ENCODE assay signal across 8 cellular contexts in the genomic region with DNA sequence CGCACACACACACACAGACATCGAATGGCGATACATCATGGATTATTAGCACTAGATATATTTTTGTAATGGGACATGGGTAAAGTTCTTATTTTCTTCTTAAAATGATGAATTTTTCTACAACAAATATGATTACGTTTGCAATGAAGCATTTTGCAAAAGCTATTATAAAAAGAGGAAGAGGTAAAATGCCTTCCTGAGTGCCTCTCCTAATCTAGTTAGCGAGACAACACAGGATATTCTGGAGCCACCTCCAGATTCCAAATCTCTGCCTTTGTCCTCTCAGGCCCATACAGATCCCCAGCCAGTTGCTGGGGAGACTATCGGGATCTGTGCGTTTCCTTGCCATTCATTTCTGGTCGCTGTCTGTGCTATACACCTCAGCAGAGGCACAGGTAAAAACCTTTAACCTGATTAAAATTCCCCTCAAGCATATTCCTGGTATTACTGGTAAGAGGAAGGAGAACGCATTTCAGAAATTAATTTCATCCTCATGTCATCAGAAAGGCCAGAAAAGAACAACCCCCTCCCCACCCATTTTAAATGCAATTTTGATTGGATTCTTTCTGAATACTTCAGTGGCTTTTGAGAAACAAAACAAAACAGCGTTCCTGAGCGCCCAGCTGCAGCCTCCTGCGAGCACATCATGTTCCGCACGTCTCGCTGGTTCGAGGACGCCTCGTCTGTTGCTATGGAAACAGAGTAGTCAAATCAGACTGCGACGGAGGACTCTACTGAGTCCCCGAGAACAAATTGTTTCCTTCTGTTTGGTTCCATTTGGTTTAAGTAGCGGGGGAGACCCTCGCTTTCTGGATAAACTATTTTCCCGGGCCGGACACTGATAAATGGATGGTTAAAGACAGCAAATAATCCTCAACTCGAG.
DNase-seq lines count a peak whose midpoint lies in the region; ATAC-seq, FAIRE-seq and TF ChIP-seq lines count a peak whose summit lies in the region.

No MANE protein-coding gene starts in this region.

- H3K79me2 ChIP-seq in endothelial cell of umbilical vein (ENCODE audit: control insufficient read depth, insufficient read depth, low read length), result no peaks in the 10 kb centered on the region

- H3K36me3 ChIP-seq in endothelial cell of umbilical vein (ENCODE audit: control insufficient read depth in 2 of 2, extremely low read depth in 1 of 2, insufficient read depth in 2 of 2, low read length in 2 of 2), result no peaks in the 10 kb centered on the region
- no peaks in the 10 kb centered on the region for H3K36me3 ChIP-seq in stomach smooth muscle (ENCODE audit: control insufficient read depth in 2 of 2, insufficient read depth in 2 of 2, low read length in 2 of 2)
- no peaks in the 10 kb centered on the region for H3K36me3 ChIP-seq in WERI-Rb-1

- H2AFZ ChIP-seq in endothelial cell of umbilical vein (ENCODE audit: low read depth, low read length), result no peak overlapping the region

- H3K9me1 ChIP-seq in endothelial cell of umbilical vein (replicated peaks; ENCODE audit: control insufficient read depth, extremely low read depth, insufficient read depth, low read length), result no peaks in the 10 kb centered on the region

- TF ChIP-seq CTCF in endothelial cell of umbilical vein (IDR thresholded peaks at IDR 0.05; ENCODE audit: extremely low read depth in 1 of 2, insufficient read depth in 1 of 2, low read depth in 1 of 2, low read length in 2 of 2) (no peak), WERI-Rb-1 (IDR thresholded peaks at IDR 0.05; ENCODE audit: low read depth, low read length) (no peak)

- no peak for TF ChIP-seq POLR2A in endothelial cell of umbilical vein (IDR thresholded peaks at IDR 0.05; ENCODE audit: low read depth, low read length)

- peak overlapping the region; percentile 76 for H3K4me3 Mint-ChIP-seq in T-helper 1 cell treated with Interleukin-12 subunit alpha and Interleukin-12 subunit beta and Interleukin-4 antibody, amounts not matched to agents 30 μg/mL and 1 μg/mL, for 36 hours

- peak; percentile 80 for ATAC-seq in GM18867 (IDR thresholded peaks at IDR 0.05; ENCODE audit: unreplicated experiment)
- ATAC-seq in HG02840 (IDR thresholded peaks at IDR 0.05; ENCODE audit: low FRiP score, unreplicated experiment), result peak; percentile 82

- H3K27ac Mint-ChIP-seq in T-helper 1 cell treated with Interleukin-12 subunit alpha and Interleukin-12 subunit beta and Interleukin-4 antibody, amounts not matched to agents 30 μg/mL and 1 μg/mL, for 36 hours, result peak overlapping the region; percentile 55

- H3K4me1 Mint-ChIP-seq in T-helper 1 cell treated with Interleukin-12 subunit alpha and Interleukin-12 subunit beta and Interleukin-4 antibody, amounts not matched to agents 30 μg/mL and 1 μg/mL, for 36 hours (ENCODE audit: low read depth), result peaks cover 27% of the 10 kb centered on the region

- H3K27me3 ChIP-seq in endothelial cell of umbilical vein (ENCODE audit: control insufficient read depth in 2 of 2, insufficient read depth in 2 of 2, low read length in 2 of 2) (peaks cover 16 to 28% of the 10 kb centered on the region in 2 experiments), stomach smooth muscle (ENCODE audit: control insufficient read depth in 1 of 2, insufficient read depth in 2 of 2, low read length in 2 of 2) (peaks cover 3 to 6% of the 10 kb centered on the region in 2 donors), WERI-Rb-1 (ENCODE audit: insufficient read depth, low read depth, severe bottlenecking) (no peaks in the 10 kb centered on the region)

- H3K4me3 ChIP-seq in endothelial cell of umbilical vein (replicated peaks in 1 of 3; ENCODE audit: insufficient read depth in 1 of 3, low read depth in 1 of 3, low read length in 3 of 3), result no peak overlapping the region
- H3K4me3 ChIP-seq in stomach smooth muscle (ENCODE audit: low read length in 2 of 2), result peak overlapping the region; percentile 17 to 23
- H3K4me3 ChIP-seq in WERI-Rb-1 (ENCODE audit: low read depth, low read length), result no peak overlapping the region

- dilution Hi-C loops in endothelial cell of umbilical vein (cut with MboI; ENCODE audit: extremely low pct_ligation_motif_present, low sequenced_read_pairs), result no loop called here

- H3K27ac ChIP-seq in endothelial cell of umbilical vein (ENCODE audit: insufficient read depth, low read depth, low read length) (no peak overlapping the region), stomach smooth muscle (ENCODE audit: low read length) (no peak overlapping the region), WERI-Rb-1 (no peak overlapping the region)

- no peak overlapping the region for H3K9ac ChIP-seq in endothelial cell of umbilical vein (replicated peaks; ENCODE audit: extremely low read depth, insufficient read depth, low read length)
- no peak overlapping the region for H3K9ac ChIP-seq in stomach smooth muscle (ENCODE audit: low read length in 2 of 2)

- DNase-seq in endothelial cell of umbilical vein (ENCODE audit: low read depth, low spot score), result peak; percentile 12
- DNase-seq in middle frontal gyrus (ENCODE audit: extremely low spot score, low spot score), result peak; percentile 58
- DNase-seq in AML-193 (lab: John Stamatoyannopoulos, UW), result no peak
- no peak for DNase-seq in WERI-Rb-1

- no peaks in the 10 kb centered on the region for H3K36me3 Mint-ChIP-seq in T-helper 1 cell treated with Interleukin-12 subunit alpha and Interleukin-12 subunit beta and Interleukin-4 antibody, amounts not matched to agents 30 μg/mL and 1 μg/mL, for 36 hours (ENCODE audit: low read depth)

- BruUV-seq in endothelial cell of umbilical vein (replicated peaks; lab: Mats Ljungman, UMichigan), result no TSS peak

- peak overlapping the region; percentile 43 for H3K4me2 ChIP-seq in endothelial cell of umbilical vein (ENCODE audit: insufficient read depth, low read length)

- intact Hi-C loops in endothelial cell of umbilical vein (cut with micrococcal nuclease), result no loop called here

- H3K4me1 ChIP-seq in endothelial cell of umbilical vein (ENCODE audit: control insufficient read depth, extremely low read depth, insufficient read depth, low read length), result no peaks in the 10 kb centered on the region
- no peaks in the 10 kb centered on the region for H3K4me1 ChIP-seq in stomach smooth muscle (ENCODE audit: control insufficient read depth, insufficient read depth, low read length)

- POLR2A ChIA-PET in endothelial cell of umbilical vein (lab: Charles Lee), result no interaction called here

- H3K9me3 ChIP-seq in endothelial cell of umbilical vein (replicated peaks; ENCODE audit: control insufficient read depth, insufficient read depth, low read length) (no peaks in the 10 kb centered on the region), stomach smooth muscle (ENCODE audit: control insufficient read depth in 2 of 2, low read length in 2 of 2) (no peaks in the 10 kb centered on the region), WERI-Rb-1 (ENCODE audit: severe bottlenecking) (no peaks in the 10 kb centered on the region)

- no peaks in the 10 kb centered on the region for H4K20me1 ChIP-seq in endothelial cell of umbilical vein (replicated peaks; ENCODE audit: control insufficient read depth, extremely low read depth, insufficient read depth, low read length)

- no peak for FAIRE-seq in endothelial cell of umbilical vein (lab: Jason Lieb, UNC)

- CTCF ChIA-PET in endothelial cell of umbilical vein (lab: Charles Lee), result interaction anchor here (1.0 kb wide), 1 partner anchor 10 kb away, joined by 4 read pairs; no protein-coding TSS in a partner anchor

- no peaks in the 10 kb centered on the region for H3K9me3 Mint-ChIP-seq in T-helper 1 cell treated with Interleukin-12 subunit alpha and Interleukin-12 subunit beta and Interleukin-4 antibody, amounts not matched to agents 30 μg/mL and 1 μg/mL, for 36 hours

- no peaks in the 10 kb centered on the region for H3K27me3 Mint-ChIP-seq in T-helper 1 cell treated with Interleukin-12 subunit alpha and Interleukin-12 subunit beta and Interleukin-4 antibody, amounts not matched to agents 30 μg/mL and 1 μg/mL, for 36 hours (ENCODE audit: low read depth)

TF ChIP-seq in endothelial cell of umbilical vein, 7 proteins besides CTCF, POLR2A, EP300 and RAD21:
- TF ChIP-seq EZH2 (IDR thresholded peaks at IDR 0.05; ENCODE audit: borderline replicate concordance, low read depth, low read length, severe bottlenecking) (no peak), MYC (IDR thresholded peaks at IDR 0.05; ENCODE audit: low read depth, low read length) (no peak), POLR2AphosphoS5 (IDR thresholded peaks at IDR 0.05; ENCODE audit: insufficient read depth, low read depth, low read length) (no peak), FOS (IDR thresholded peaks at IDR 0.05; ENCODE audit: borderline replicate concordance, insufficient read depth, low read length) (no peak), GATA2 (IDR thresholded peaks at IDR 0.05; ENCODE audit: insufficient read depth, insufficient read length, low read depth, low read length) (no peak), JUN (IDR thresholded peaks at IDR 0.05; ENCODE audit: borderline replicate concordance, insufficient read depth, insufficient read length, low read depth) (no peak)
- TF ChIP-seq, protein P1, sequence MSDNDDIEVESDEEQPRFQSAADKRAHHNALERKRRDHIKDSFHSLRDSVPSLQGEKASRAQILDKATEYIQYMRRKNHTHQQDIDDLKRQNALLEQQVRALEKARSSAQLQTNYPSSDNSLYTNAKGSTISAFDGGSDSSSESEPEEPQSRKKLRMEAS (IDR thresholded peaks at IDR 0.05; ENCODE audit: insufficient read depth, insufficient read length), result no peak
TF ChIP-seq in endothelial cell of umbilical vein: peak in this region for 0.

Comparison
In these comparisons a context has a peak if more than half of its experiments do, and no peak if none do; other contexts are left out.
1. DNase-seq: peak in endothelial cell of umbilical vein (single experiment) and middle frontal gyrus (single experiment); none in AML-193 (0 of 2) and WERI-Rb-1 (single experiment).
2. H3K4me3 ChIP-seq: peak in stomach smooth muscle (2 of 2); none in endothelial cell of umbilical vein (0 of 3) and WERI-Rb-1 (single experiment).